Comparison of ENCODE assay signal across 19 cellular contexts in the genomic region with DNA sequence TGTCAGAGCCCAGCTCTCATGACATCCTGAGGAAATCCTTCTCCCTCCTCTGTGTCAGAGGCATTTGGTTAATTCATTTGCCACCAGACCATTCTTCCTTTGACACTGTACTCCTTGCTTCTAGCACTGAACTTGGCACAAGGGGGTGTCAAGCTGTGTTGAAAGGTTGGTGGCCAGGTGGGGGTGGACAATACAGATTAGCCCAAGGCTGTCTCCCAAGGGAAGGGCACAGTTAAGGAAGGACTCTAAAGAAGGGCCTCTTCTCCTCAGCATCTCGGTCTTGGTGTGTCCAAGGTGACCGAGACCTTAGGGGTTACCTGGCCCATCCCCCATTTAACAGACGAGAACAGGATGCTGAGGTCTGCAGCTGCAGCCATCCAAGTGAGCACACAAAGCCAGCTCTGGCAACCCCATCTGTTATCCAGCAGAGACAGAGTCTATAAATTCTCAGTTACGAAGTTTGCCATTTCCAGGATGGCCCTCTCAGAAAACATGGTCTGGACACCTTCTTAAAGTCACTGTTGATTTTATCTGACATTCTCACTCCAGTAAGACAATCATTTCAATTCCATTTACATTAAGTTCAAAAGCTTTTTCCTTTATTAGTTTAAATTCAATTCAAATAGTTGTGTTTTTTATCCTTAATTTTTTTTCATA.
DNase-seq lines count a peak whose midpoint lies in the region; ATAC-seq and TF ChIP-seq lines count a peak whose summit lies in the region.
"Had no signal": no experiment of that assay in that cellular context is flagged by ENCODE, and none has a peak within 500 bp of the region (broad histone marks: within the 10 kb centered on the region; RNA-seq: fewer than 3 reads in every experiment).

No MANE protein-coding gene starts in this region.

- no peak overlapping the region for H3K4me3 Mint-ChIP-seq in activated naive CD8-positive, alpha-beta T cell treated with anti-CD3 and anti-CD28 coated beads, Interleukin-2, amount 10 ng/mL, durations not matched to agents 7 days and 5 days
- H3K4me3 Mint-ChIP-seq in activated naive CD8-positive, alpha-beta T cell treated with anti-CD3 and anti-CD28 coated beads for 36 hours, result no peak overlapping the region
- H3K4me3 Mint-ChIP-seq in type B pancreatic cell (peak overlapping the region; percentile 12), osteocyte (ENCODE audit: unreplicated experiment) (no peak overlapping the region)
- H3K4me3 Mint-ChIP-seq: HFFc6; T-helper 2 cell treated with Interferon-gamma antibody and Interleukin-4, amounts not matched to agents 5 μg/mL and 100 μg/mL, for 36 hours; WTC11 had no signal

- DNase-seq in activated naive CD8-positive, alpha-beta T cell treated with anti-CD3 and anti-CD28 coated beads, Interleukin-2, amount 10 ng/mL, durations not matched to agents 7 days and 5 days, result peak; percentile 21
- DNase-seq in activated naive CD8-positive, alpha-beta T cell treated with anti-CD3 and anti-CD28 coated beads for 36 hours, result no peak
- DNase-seq in NCI-H69 (lab: John Stamatoyannopoulos, UW), result peak; percentile 64
- peak; percentile 57 for DNase-seq in left kidney (ENCODE audit: low read depth, low spot score)
- DNase-seq in type B pancreatic cell (ENCODE audit: extremely low spot score, unreplicated experiment), result peak; percentile 40
- DNase-seq in osteocyte (ENCODE audit: extremely low spot score, unreplicated experiment), result no peak
- no peak for DNase-seq in Kasumi-1 (lab: John Stamatoyannopoulos, UW)
- DNase-seq: HFFc6, left lung, NCI-H1092, occipital lobe, SHP77 treated with DMSO at 0.1 percent for 48 hours had no signal

- H3K27ac Mint-ChIP-seq in activated naive CD8-positive, alpha-beta T cell treated with anti-CD3 and anti-CD28 coated beads, Interleukin-2, amount 10 ng/mL, durations not matched to agents 7 days and 5 days, result peak overlapping the region; percentile 6
- no peak overlapping the region for H3K27ac Mint-ChIP-seq in activated naive CD8-positive, alpha-beta T cell treated with anti-CD3 and anti-CD28 coated beads for 36 hours
- H3K27ac Mint-ChIP-seq in type B pancreatic cell (peak overlapping the region; percentile 27), osteocyte (ENCODE audit: unreplicated experiment) (no peak overlapping the region)
- H3K27ac Mint-ChIP-seq: activated T-helper 2 cell treated with anti-CD3 and anti-CD28 coated beads, Interferon-gamma antibody, Interleukin-2, Interleukin-4, amounts not matched to agents 10 μg/mL and 5 μg/mL and 100 μg/mL, durations not matched to agents 14 hours and 24 hours and 36 hours; HFFc6; WTC11 had no signal

- peaks cover 18% of the 10 kb centered on the region for H3K27me3 Mint-ChIP-seq in activated naive CD8-positive, alpha-beta T cell treated with anti-CD3 and anti-CD28 coated beads, Interleukin-2, amount 10 ng/mL, durations not matched to agents 7 days and 5 days
- no peaks in the 10 kb centered on the region for H3K27me3 Mint-ChIP-seq in activated naive CD8-positive, alpha-beta T cell treated with anti-CD3 and anti-CD28 coated beads for 36 hours
- H3K27me3 Mint-ChIP-seq in type B pancreatic cell, result peaks cover 18% of the 10 kb centered on the region
- H3K27me3 Mint-ChIP-seq in osteocyte (ENCODE audit: unreplicated experiment), result no peaks in the 10 kb centered on the region

- H3K4me1 Mint-ChIP-seq in activated naive CD8-positive, alpha-beta T cell treated with anti-CD3 and anti-CD28 coated beads, Interleukin-2, amount 10 ng/mL, durations not matched to agents 7 days and 5 days, result peaks cover 13% of the 10 kb centered on the region
- H3K4me1 Mint-ChIP-seq in activated naive CD8-positive, alpha-beta T cell treated with anti-CD3 and anti-CD28 coated beads for 36 hours, result peaks cover 11% of the 10 kb centered on the region
- H3K4me1 Mint-ChIP-seq in type B pancreatic cell (ENCODE audit: unreplicated experiment) (peaks cover 54% of the 10 kb centered on the region), osteocyte (ENCODE audit: unreplicated experiment) (peaks cover 17% of the 10 kb centered on the region)

- no peak for ATAC-seq in activated naive CD8-positive, alpha-beta T cell treated with anti-CD3 and anti-CD28 coated beads, Interleukin-2, amount 10 ng/mL, durations not matched to agents 7 days and 5 days (ENCODE audit: low read depth)
- ATAC-seq in GM18502 (IDR thresholded peaks at IDR 0.05; ENCODE audit: poor library complexity, unreplicated experiment), result no peak
- ATAC-seq: esophagus mucosa, K562, left lung, right cardiac atrium, WTC11 had no signal

- TF ChIP-seq CTCF in type B pancreatic cell (conservative IDR thresholded peaks at IDR 0.05) (no peak), osteocyte (IDR thresholded peaks at IDR 0.05) (no peak)

- H3K9me3 Mint-ChIP-seq in activated naive CD8-positive, alpha-beta T cell treated with anti-CD3 and anti-CD28 coated beads, Interleukin-2, amount 10 ng/mL, durations not matched to agents 7 days and 5 days, result no peaks in the 10 kb centered on the region
- no peaks in the 10 kb centered on the region for H3K9me3 Mint-ChIP-seq in activated naive CD8-positive, alpha-beta T cell treated with anti-CD3 and anti-CD28 coated beads for 36 hours
- H3K9me3 Mint-ChIP-seq in type B pancreatic cell, result no peaks in the 10 kb centered on the region
- no peaks in the 10 kb centered on the region for H3K9me3 Mint-ChIP-seq in osteocyte (ENCODE audit: unreplicated experiment)
- H3K9me3 Mint-ChIP-seq: activated T-helper 2 cell treated with anti-CD3 and anti-CD28 coated beads, Interferon-gamma antibody, Interleukin-2, Interleukin-4, amounts not matched to agents 10 μg/mL and 5 μg/mL and 100 μg/mL, durations not matched to agents 14 hours and 24 hours and 36 hours; HFFc6; T-helper 2 cell treated with Interferon-gamma antibody and Interleukin-4, amounts not matched to agents 5 μg/mL and 100 μg/mL, for 36 hours; WTC11 had no signal

- POLR2A ChIA-PET in activated naive CD8-positive, alpha-beta T cell treated with anti-CD3 and anti-CD28 coated beads, Interleukin-2, amount 10 ng/mL, durations not matched to agents 7 days and 5 days (lab: Charles Lee), result interaction anchor here (0.6 to 0.9 kb wide), 2 partner anchors 332 to 1027 kb away, joined by 3 read pairs; no protein-coding TSS in a partner anchor

- H3K36me3 Mint-ChIP-seq in activated naive CD8-positive, alpha-beta T cell treated with anti-CD3 and anti-CD28 coated beads, Interleukin-2, amount 10 ng/mL, durations not matched to agents 7 days and 5 days, result no peaks in the 10 kb centered on the region
- H3K36me3 Mint-ChIP-seq in activated naive CD8-positive, alpha-beta T cell treated with anti-CD3 and anti-CD28 coated beads for 36 hours, result no peaks in the 10 kb centered on the region
- no peaks in the 10 kb centered on the region for H3K36me3 Mint-ChIP-seq in type B pancreatic cell
- peaks cover 12% of the 10 kb centered on the region for H3K36me3 Mint-ChIP-seq in osteocyte (ENCODE audit: unreplicated experiment)
- H3K36me3 Mint-ChIP-seq: WTC11 had no signal

Comparison
In these comparisons a context has a peak if more than half of its experiments do, and no peak if none do; other contexts are left out.
1. DNase-seq: peak in activated naive CD8-positive, alpha-beta T cell treated with anti-CD3 and anti-CD28 coated beads, Interleukin-2, amount 10 ng/mL, durations not matched to agents 7 days and 5 days (single experiment), NCI-H69 (single experiment), left kidney (single experiment) and type B pancreatic cell (single experiment); none in activated naive CD8-positive, alpha-beta T cell treated with anti-CD3 and anti-CD28 coated beads for 36 hours (single experiment), osteocyte (single experiment) and Kasumi-1 (0 of 2).
2. H3K27ac Mint-ChIP-seq: peak in activated naive CD8-positive, alpha-beta T cell treated with anti-CD3 and anti-CD28 coated beads, Interleukin-2, amount 10 ng/mL, durations not matched to agents 7 days and 5 days (single experiment) and type B pancreatic cell (single experiment); none in activated naive CD8-positive, alpha-beta T cell treated with anti-CD3 and anti-CD28 coated beads for 36 hours (single experiment) and osteocyte (single experiment).